21 cellular contexts compared by ENCODE assay signal in genomic region chr2:61238221-61238620, GRCh38.
DNase-seq lines count a peak whose midpoint lies in the region; ATAC-seq and TF ChIP-seq lines count a peak whose summit lies in the region.
"Had no signal": no experiment of that assay in that cellular context is flagged by ENCODE, and none has a peak within 500 bp of the region (broad histone marks: within the 10 kb centered on the region; RNA-seq: fewer than 3 reads in every experiment).

No MANE protein-coding gene starts in this region.

- no peak overlapping the region for H3K4me3 ChIP-seq in dorsolateral prefrontal cortex
- H3K4me3 ChIP-seq: cardiac muscle cell, lower lobe of right lung, upper lobe of left lung had no signal

- intact Hi-C loops in dorsolateral prefrontal cortex (cut with DNase I) = no loop called here

- H3K27ac Mint-ChIP-seq in activated naive CD8-positive, alpha-beta T cell = peak overlapping the region; percentile 65
- no peak overlapping the region for H3K27ac Mint-ChIP-seq in activated naive CD8-positive, alpha-beta T cell treated with anti-CD3 and anti-CD28 coated beads, Interleukin-2, amount 50 U/mL, for 24 hours
- peak overlapping the region; percentile 92 for H3K27ac Mint-ChIP-seq in T-helper 2 cell treated with Interferon-gamma antibody and Interleukin-4, amounts not matched to agents 5 μg/mL and 100 μg/mL, for 36 hours
- H3K27ac Mint-ChIP-seq in activated T-cell treated with anti-CD3 and anti-CD28 coated beads, Interleukin-2, amount 50 U/mL, for 24 hours = no peak overlapping the region
- H3K27ac Mint-ChIP-seq: activated B cell treated with CpG ODN at 0.5 μM for 24 hours, H9 had no signal

- peaks cover 12% of the 10 kb centered on the region for H3K4me1 Mint-ChIP-seq in activated naive CD8-positive, alpha-beta T cell (ENCODE audit: low read depth)
- peaks cover 11% of the 10 kb centered on the region for H3K4me1 Mint-ChIP-seq in activated naive CD8-positive, alpha-beta T cell treated with anti-CD3 and anti-CD28 coated beads, Interleukin-2, amount 50 U/mL, for 24 hours
- peaks cover 33% of the 10 kb centered on the region for H3K4me1 Mint-ChIP-seq in T-helper 2 cell treated with Interferon-gamma antibody and Interleukin-4, amounts not matched to agents 5 μg/mL and 100 μg/mL, for 36 hours (ENCODE audit: low read depth)
- peaks cover 22% of the 10 kb centered on the region for H3K4me1 Mint-ChIP-seq in activated T-cell treated with anti-CD3 and anti-CD28 coated beads, Interleukin-2, amount 50 U/mL, for 24 hours (ENCODE audit: low read depth)

- no peak overlapping the region for H3K4me3 Mint-ChIP-seq in activated naive CD8-positive, alpha-beta T cell
- no peak overlapping the region for H3K4me3 Mint-ChIP-seq in activated naive CD8-positive, alpha-beta T cell treated with anti-CD3 and anti-CD28 coated beads, Interleukin-2, amount 50 U/mL, for 24 hours
- peak overlapping the region; percentile 74 for H3K4me3 Mint-ChIP-seq in T-helper 2 cell treated with Interferon-gamma antibody and Interleukin-4, amounts not matched to agents 5 μg/mL and 100 μg/mL, for 36 hours
- H3K4me3 Mint-ChIP-seq in activated T-cell treated with anti-CD3 and anti-CD28 coated beads, Interleukin-2, amount 50 U/mL, for 24 hours = no peak overlapping the region
- H3K4me3 Mint-ChIP-seq: activated B cell treated with CpG ODN at 0.5 μM for 24 hours, H9 had no signal

- no peaks in the 10 kb centered on the region for H3K27me3 ChIP-seq in dorsolateral prefrontal cortex
- H3K27me3 ChIP-seq: cardiac muscle cell, upper lobe of left lung had no signal

- ATAC-seq in activated naive CD8-positive, alpha-beta T cell treated with anti-CD3 and anti-CD28 coated beads, Interleukin-2, amount 50 U/mL, for 24 hours = no peak
- ATAC-seq in HG03280 (IDR thresholded peaks at IDR 0.05; ENCODE audit: unreplicated experiment) = no peak
- ATAC-seq: lower lobe of right lung, Right ventricle myocardium inferior had no signal

- no peak for DNase-seq in activated naive CD8-positive, alpha-beta T cell treated with anti-CD3 and anti-CD28 coated beads, Interleukin-2, amount 50 U/mL, for 24 hours
- no peak for DNase-seq in T-helper 2 cell treated with Interferon-gamma antibody and Interleukin-4, amounts not matched to agents 5 μg/mL and 100 μg/mL, for 36 hours (ENCODE audit: low spot score)
- DNase-seq in dorsolateral prefrontal cortex (no peak), NCI-H2171 treated with DMSO at 0.1 percent for 48 hours (lab: John Stamatoyannopoulos, UW) (no peak), cerebellar cortex (ENCODE audit: low spot score) (no peak)
- no peak for DNase-seq in activated T-cell treated with anti-CD3 and anti-CD28 coated beads, Interleukin-2, amount 50 U/mL, for 24 hours
- DNase-seq: activated B cell treated with CpG ODN at 0.5 μM for 24 hours; activated CD8-positive, alpha-beta memory T cell treated with anti-CD3 and anti-CD28 coated beads, Interleukin-2, amount 50 U/mL, for 48 hours; effector memory CD4-positive, alpha-beta T cell; H9; lower lobe of right lung; MV-4-11; NCI-H1930; NCI-H510A; stimulated activated CD4-positive, alpha-beta T cell treated with anti-CD3 and anti-CD28 coated beads, Interleukin-1b, Interleukin-23, amount 100 ng/mL, for 48 hours; upper lobe of left lung had no signal

- TF ChIP-seq CTCF in dorsolateral prefrontal cortex (IDR thresholded peaks at IDR 0.05 in 54 of 56, conservative IDR thresholded peaks at IDR 0.05 in 2 of 56; ENCODE audit: low read depth in 1 of 56, partially characterized antibody in 56 of 56) = no peak

- no peaks in the 10 kb centered on the region for H3K27me3 Mint-ChIP-seq in activated naive CD8-positive, alpha-beta T cell
- no peaks in the 10 kb centered on the region for H3K27me3 Mint-ChIP-seq in activated naive CD8-positive, alpha-beta T cell treated with anti-CD3 and anti-CD28 coated beads, Interleukin-2, amount 50 U/mL, for 24 hours
- H3K27me3 Mint-ChIP-seq in T-helper 2 cell treated with Interferon-gamma antibody and Interleukin-4, amounts not matched to agents 5 μg/mL and 100 μg/mL, for 36 hours (ENCODE audit: low read depth) = no peaks in the 10 kb centered on the region
- H3K27me3 Mint-ChIP-seq in activated T-cell treated with anti-CD3 and anti-CD28 coated beads, Interleukin-2, amount 50 U/mL, for 24 hours = no peaks in the 10 kb centered on the region
- H3K27me3 Mint-ChIP-seq: activated B cell treated with CpG ODN at 0.5 μM for 24 hours had no signal

- H3K9me3 Mint-ChIP-seq in activated naive CD8-positive, alpha-beta T cell (ENCODE audit: low read depth) = no peaks in the 10 kb centered on the region
- H3K9me3 Mint-ChIP-seq in activated naive CD8-positive, alpha-beta T cell treated with anti-CD3 and anti-CD28 coated beads, Interleukin-2, amount 50 U/mL, for 24 hours = no peaks in the 10 kb centered on the region
- no peaks in the 10 kb centered on the region for H3K9me3 Mint-ChIP-seq in T-helper 2 cell treated with Interferon-gamma antibody and Interleukin-4, amounts not matched to agents 5 μg/mL and 100 μg/mL, for 36 hours
- no peaks in the 10 kb centered on the region for H3K9me3 Mint-ChIP-seq in activated T-cell treated with anti-CD3 and anti-CD28 coated beads, Interleukin-2, amount 50 U/mL, for 24 hours
- H3K9me3 Mint-ChIP-seq: activated B cell treated with CpG ODN at 0.5 μM for 24 hours, H9 had no signal

- peaks cover 13% of the 10 kb centered on the region for H3K36me3 Mint-ChIP-seq in activated naive CD8-positive, alpha-beta T cell
- H3K36me3 Mint-ChIP-seq in activated naive CD8-positive, alpha-beta T cell treated with anti-CD3 and anti-CD28 coated beads, Interleukin-2, amount 50 U/mL, for 24 hours (ENCODE audit: low read depth) = peaks cover 34% of the 10 kb centered on the region
- peaks cover 46% of the 10 kb centered on the region for H3K36me3 Mint-ChIP-seq in T-helper 2 cell treated with Interferon-gamma antibody and Interleukin-4, amounts not matched to agents 5 μg/mL and 100 μg/mL, for 36 hours (ENCODE audit: low read depth)
- peaks cover 63% of the 10 kb centered on the region for H3K36me3 Mint-ChIP-seq in activated T-cell treated with anti-CD3 and anti-CD28 coated beads, Interleukin-2, amount 50 U/mL, for 24 hours (ENCODE audit: low read depth)

- peak overlapping the region in 51 of 59 donors; percentile 1 to 86 (median 66) for H3K27ac ChIP-seq in dorsolateral prefrontal cortex
- H3K27ac ChIP-seq: cardiac muscle cell, lower lobe of right lung, parathyroid adenoma had no signal

Comparison
In these comparisons a context has a peak if more than half of its experiments do, and no peak if none do; other contexts are left out.
1. H3K27ac Mint-ChIP-seq: peak in activated naive CD8-positive, alpha-beta T cell (single experiment) and T-helper 2 cell treated with Interferon-gamma antibody and Interleukin-4, amounts not matched to agents 5 μg/mL and 100 μg/mL, for 36 hours (single experiment); none in activated naive CD8-positive, alpha-beta T cell treated with anti-CD3 and anti-CD28 coated beads, Interleukin-2, amount 50 U/mL, for 24 hours (single experiment) and activated T-cell treated with anti-CD3 and anti-CD28 coated beads, Interleukin-2, amount 50 U/mL, for 24 hours (single experiment).